In the genomic region with DNA sequence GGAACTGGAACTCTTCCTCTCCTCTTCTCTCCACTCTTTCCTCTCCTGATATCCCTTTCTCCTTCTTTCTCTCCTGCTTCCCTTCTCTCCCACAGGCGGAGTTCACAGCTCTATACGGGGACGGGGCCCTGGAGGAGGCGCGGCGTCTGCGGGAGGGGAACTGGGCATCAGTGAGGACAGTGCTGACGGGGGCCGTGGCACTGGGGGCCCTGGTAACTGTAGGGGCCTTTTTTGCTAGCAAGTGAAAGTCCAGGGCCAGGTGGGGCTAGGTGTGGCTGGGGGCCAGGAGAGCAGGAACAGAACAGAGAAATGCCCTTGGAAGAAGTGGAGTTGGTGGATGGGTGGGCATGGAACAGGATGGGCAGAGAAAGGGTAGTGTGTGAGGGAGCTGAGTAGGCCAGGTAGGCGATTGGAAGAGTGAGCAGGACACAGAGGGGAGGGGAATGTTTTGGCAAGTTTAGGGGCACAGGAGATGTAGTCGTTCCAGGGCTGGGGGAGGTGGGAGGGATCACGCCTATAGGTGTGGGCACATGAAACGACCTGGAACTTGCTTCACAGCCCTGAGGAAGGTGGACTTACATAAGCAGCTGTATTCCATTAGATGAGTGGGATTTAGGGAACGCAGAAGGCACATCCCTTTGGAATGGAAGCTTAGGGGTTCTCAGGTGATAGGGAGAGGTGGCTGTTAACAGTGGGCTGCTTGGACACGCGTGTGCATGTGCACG, we compare ENCODE assay signal across 9 cellular contexts. TPM values are rescaled to one million over a fixed set of nuclear protein-coding genes. Genes with fewer than 3 reads are reported as not detected.
A peak's percentile ranks its signal among the peaks of the same experiment; 100 is the strongest.
DNase-seq lines count a peak whose midpoint lies in the region; ATAC-seq, FAIRE-seq and TF ChIP-seq lines count a peak whose summit lies in the region.
"Had no signal": no experiment of that assay in that cellular context is flagged by ENCODE, and none has a peak within 500 bp of the region (broad histone marks: within the 10 kb centered on the region; RNA-seq: fewer than 3 reads in every experiment).

No MANE protein-coding gene starts in this region.

- H3K27me3 ChIP-seq in Loucy (ENCODE audit: insufficient read depth, low read length, poor library complexity, severe bottlenecking) = no peaks in the 10 kb centered on the region
- no peaks in the 10 kb centered on the region for H3K27me3 ChIP-seq in dorsolateral prefrontal cortex

- H3K36me3 ChIP-seq in Loucy (ENCODE audit: insufficient read depth, low read length) = no peaks in the 10 kb centered on the region

- H3K79me2 ChIP-seq in Loucy (ENCODE audit: insufficient read depth, low read length) = peaks cover 51% of the 10 kb centered on the region

- H2AFZ ChIP-seq in Loucy (ENCODE audit: low read length) = no peak overlapping the region

- peaks cover 31% of the 10 kb centered on the region for H3K4me1 ChIP-seq in Loucy (ENCODE audit: insufficient read depth, low read length, poor library complexity, severe bottlenecking)

- intact Hi-C loops in dorsolateral prefrontal cortex (cut with DNase I) (loop anchor here in 1 of 2 donors (5.0 kb wide), 1 partner anchor 158 kb away; the partner anchor contains the start of gene NGDN), sciatic nerve (cut with DNase I) (no loop called here)

- H3K4me3 ChIP-seq in Loucy (ENCODE audit: low read length, poor library complexity, severe bottlenecking) = peak overlapping the region; percentile 85
- peak overlapping the region in 31 of 59 donors; percentile 2 to 96 (median 86) for H3K4me3 ChIP-seq in dorsolateral prefrontal cortex

- peak overlapping the region; percentile 91 for H3K4me2 ChIP-seq in Loucy (ENCODE audit: low read depth, low read length, poor library complexity, severe bottlenecking)

- no peak for TF ChIP-seq CTCF in Loucy (conservative IDR thresholded peaks at IDR 0.05; ENCODE audit: low read length)
- no peak for TF ChIP-seq CTCF in dorsolateral prefrontal cortex (IDR thresholded peaks at IDR 0.05 in 54 of 56, conservative IDR thresholded peaks at IDR 0.05 in 2 of 56; ENCODE audit: low read depth in 1 of 56, partially characterized antibody in 56 of 56)

- no peaks in the 10 kb centered on the region for H3F3A ChIP-seq in Loucy (ENCODE audit: low read depth)

- H3K9ac ChIP-seq in Loucy (ENCODE audit: low read depth, low read length, poor library complexity, severe bottlenecking) = peak overlapping the region; percentile 97

- DNase-seq in dorsolateral prefrontal cortex (no peak), sciatic nerve (ENCODE audit: low spot score) (peak; percentile 51), GM19239 (ENCODE audit: insufficient read length, low spot score) (no peak)
- DNase-seq: activated CD4-positive, alpha-beta memory T cell treated with anti-CD3 and anti-CD28 coated beads for 36 hours; NCI-H1105 had no signal

- ATAC-seq in sciatic nerve (no peak), GM18870 (IDR thresholded peaks at IDR 0.05; ENCODE audit: unreplicated experiment) (no peak), GM19035 (IDR thresholded peaks at IDR 0.05; ENCODE audit: unreplicated experiment) (no peak)
- ATAC-seq: activated naive CD4-positive, alpha-beta T cell treated with anti-CD3 and anti-CD28 coated beads, Interleukin-2, amount 50 U/mL, for 72 hours had no signal

- H3K9me3 ChIP-seq in Loucy (ENCODE audit: insufficient read depth, low read depth, low read length) = no peaks in the 10 kb centered on the region

- H4K20me1 ChIP-seq in Loucy (ENCODE audit: insufficient read depth, low read length, poor library complexity, severe bottlenecking) = peaks cover 9% of the 10 kb centered on the region

- H3K27ac ChIP-seq in dorsolateral prefrontal cortex = peak overlapping the region in 20 of 59 donors; percentile 0 to 97 (median 34)

- no peak for FAIRE-seq in GM19239 (lab: Jason Lieb, UNC)

- H3K9me2 ChIP-seq in Loucy (replicated peaks; ENCODE audit: low read depth, low read length) = no peaks in the 10 kb centered on the region

RNA-seq across cellular contexts. Expression of gene BCL2L2, which starts 2.2 kb away (rescaled TPM):
- total RNA-seq in dorsolateral prefrontal cortex (100 to 1,000 TPM in 113 of 120 experiments, 10 to 100 TPM in 7; 91.0 to 167 (median 129) TPM), sciatic nerve (56.5 TPM)

RNA-seq across cellular contexts. Expression of gene PPP1R3E, which starts 6.2 kb away (rescaled TPM):
- total RNA-seq in dorsolateral prefrontal cortex = 100 to 1,000 TPM in 2 of 120 experiments, 10 to 100 TPM in 118; 40.5 to 103 (median 63.1) TPM
- 24.0 TPM for total RNA-seq in sciatic nerve

RNA-seq across cellular contexts. Expression of gene PABPN1, which starts 12.4 kb away (rescaled TPM):
- 100 to 1,000 TPM; 124 to 236 (median 157) TPM for total RNA-seq in dorsolateral prefrontal cortex
- 135 TPM for total RNA-seq in sciatic nerve

RNA-seq across cellular contexts. Expression of gene HOMEZ, which starts 23.0 kb away (rescaled TPM):
- total RNA-seq in dorsolateral prefrontal cortex = 10 to 100 TPM in 43 of 120 experiments, 1 to 10 TPM in 77; 5.4 to 16.5 (median 9.1) TPM
- total RNA-seq in sciatic nerve = 8.3 TPM

RNA-seq across cellular contexts. Expression of gene SLC22A17, which starts 43.8 kb away (rescaled TPM):
- total RNA-seq in dorsolateral prefrontal cortex (100 to 1,000 TPM; 238 to 610 (median 461) TPM), sciatic nerve (67.3 TPM)
